23 cellular contexts compared by ENCODE assay signal in genomic region chr2:74094291-74094690, GRCh38. TPM values are rescaled to one million over a fixed set of nuclear protein-coding genes. Genes with fewer than 3 reads are reported as not detected.
DNase-seq lines count a peak whose midpoint lies in the region; ATAC-seq and TF ChIP-seq lines count a peak whose summit lies in the region.
"Had no signal": no experiment of that assay in that cellular context is flagged by ENCODE, and none has a peak within 500 bp of the region (broad histone marks: within the 10 kb centered on the region; RNA-seq: fewer than 3 reads in every experiment).

No MANE protein-coding gene starts in this region.

- no peaks in the 10 kb centered on the region for H3K27me3 ChIP-seq in NT2/D1 (ENCODE audit: insufficient read depth, insufficient read length)
- no peaks in the 10 kb centered on the region for H3K27me3 ChIP-seq in endodermal cell (ENCODE audit: control insufficient read depth, insufficient read depth, low read length, poor library complexity, severe bottlenecking)
- H3K27me3 ChIP-seq: hepatocyte, Peyer's patch, SJSA1, testis had no signal

- H3K4me3 ChIP-seq in NT2/D1 (ENCODE audit: insufficient read length, low read depth) (no peak overlapping the region), endodermal cell (ENCODE audit: low read length) (no peak overlapping the region)
- H3K4me3 ChIP-seq: hepatocyte, Peyer's patch, SJSA1, testis had no signal

- peaks cover 4% of the 10 kb centered on the region for H3K4me1 Mint-ChIP-seq in endodermal cell
- peaks cover 5% of the 10 kb centered on the region for H3K4me1 Mint-ChIP-seq in stimulated activated naive CD8-positive, alpha-beta T cell treated with anti-CD3 and anti-CD28 coated beads, Interleukin-15, amount 100 ng/mL, for 72 hours
- H3K4me1 Mint-ChIP-seq: nephron had no signal

- DNase-seq in activated naive CD4-positive, alpha-beta T cell treated with anti-CD3 and anti-CD28 coated beads, Interleukin-2, amount 50 U/mL, for 72 hours (ENCODE audit: low spot score in 2 of 2) = no peak
- no peak for DNase-seq in activated naive CD4-positive, alpha-beta T cell treated with Interleukin-2 at 50 U/mL for 16 hours
- DNase-seq in NT2/D1 (ENCODE audit: low read depth, low spot score) (no peak), endodermal cell (no peak), SHP77 treated with DMSO at 0.1 percent for 48 hours (lab: John Stamatoyannopoulos, UW) (no peak)
- DNase-seq in stimulated activated naive CD8-positive, alpha-beta T cell treated with anti-CD3 and anti-CD28 coated beads, Interleukin-15, amount 100 ng/mL, for 72 hours = no peak
- DNase-seq: central memory CD4-positive, alpha-beta T cell; DMS 273 treated with DMSO at 0.1 percent for 48 hours; effector CD4-positive, alpha-beta T cell; foreskin melanocyte; NCI-H1105 treated with DMSO at 0.1 percent for 48 hours; NCI-H2081 treated with DMSO at 0.1 percent for 48 hours; NCI-H446 treated with DMSO at 0.1 percent for 48 hours; Peyer's patch; stimulated activated CD8-positive, alpha-beta memory T cell treated with anti-CD3 and anti-CD28 coated beads, Interleukin-4, amount 100 ng/mL, for 48 hours; testis had no signal

- peaks cover 18% of the 10 kb centered on the region for H3K4me1 ChIP-seq in NT2/D1 (ENCODE audit: insufficient read depth, insufficient read length)
- no peaks in the 10 kb centered on the region for H3K4me1 ChIP-seq in endodermal cell (ENCODE audit: control insufficient read depth, insufficient read depth, low read length)
- H3K4me1 ChIP-seq: Peyer's patch, SJSA1, testis had no signal

- peaks cover 29% of the 10 kb centered on the region for H3K36me3 ChIP-seq in NT2/D1 (ENCODE audit: insufficient read depth, insufficient read length, low read length)
- H3K36me3 ChIP-seq in endodermal cell (ENCODE audit: control insufficient read depth, insufficient read depth, low read length) = peaks cover 56% of the 10 kb centered on the region

- H3K9me3 Mint-ChIP-seq in activated naive CD4-positive, alpha-beta T cell treated with anti-CD3 and anti-CD28 coated beads, Interleukin-2, amount 50 U/mL, for 72 hours = no peaks in the 10 kb centered on the region
- H3K9me3 Mint-ChIP-seq in endodermal cell = no peaks in the 10 kb centered on the region
- H3K9me3 Mint-ChIP-seq in stimulated activated naive CD8-positive, alpha-beta T cell treated with anti-CD3 and anti-CD28 coated beads, Interleukin-15, amount 100 ng/mL, for 72 hours = no peaks in the 10 kb centered on the region
- H3K9me3 Mint-ChIP-seq: nephron had no signal

- no peaks in the 10 kb centered on the region for H3K27me3 Mint-ChIP-seq in endodermal cell (ENCODE audit: insufficient read depth)
- H3K27me3 Mint-ChIP-seq in stimulated activated naive CD8-positive, alpha-beta T cell treated with anti-CD3 and anti-CD28 coated beads, Interleukin-15, amount 100 ng/mL, for 72 hours = no peaks in the 10 kb centered on the region

- no peak overlapping the region for H3K27ac ChIP-seq in endodermal cell (ENCODE audit: low read depth, low read length)
- H3K27ac ChIP-seq: C4-2B, hepatocyte, Peyer's patch, SJSA1, testis, VCaP had no signal

- H3K9ac ChIP-seq in NT2/D1 (ENCODE audit: insufficient read length, low read depth) (peak overlapping the region; percentile 13), endodermal cell (ENCODE audit: extremely low read depth, low read length, poor library complexity, severe bottlenecking) (no peak overlapping the region)

- 86 to 90% methylated on average over 5 to 7 of the region's 7 CpGs for whole genome bisulfite sequencing in endodermal cell (ENCODE audit: insufficient coverage in 1 of 2, insufficient read length in 1 of 2), 2 experiments

- H3K9me3 ChIP-seq in NT2/D1 (ENCODE audit: insufficient read depth, low read length) (no peaks in the 10 kb centered on the region), endodermal cell (ENCODE audit: control insufficient read depth, low read length) (no peaks in the 10 kb centered on the region)
- H3K9me3 ChIP-seq: Peyer's patch, SJSA1, testis had no signal

- ATAC-seq in activated naive CD4-positive, alpha-beta T cell treated with anti-CD3 and anti-CD28 coated beads, Interleukin-2, amount 50 U/mL, for 72 hours = no peak
- ATAC-seq in stimulated activated naive CD8-positive, alpha-beta T cell treated with anti-CD3 and anti-CD28 coated beads, Interleukin-15, amount 100 ng/mL, for 72 hours = no peak
- ATAC-seq in HG03342 (IDR thresholded peaks at IDR 0.05; ENCODE audit: unreplicated experiment) (no peak), GM21447 (IDR thresholded peaks at IDR 0.05; ENCODE audit: unreplicated experiment) (no peak)

- H3K4me3 Mint-ChIP-seq in endodermal cell = no peak overlapping the region
- no peak overlapping the region for H3K4me3 Mint-ChIP-seq in stimulated activated naive CD8-positive, alpha-beta T cell treated with anti-CD3 and anti-CD28 coated beads, Interleukin-15, amount 100 ng/mL, for 72 hours
- H3K4me3 Mint-ChIP-seq: nephron had no signal

- H3K36me3 Mint-ChIP-seq in activated naive CD4-positive, alpha-beta T cell treated with anti-CD3 and anti-CD28 coated beads, Interleukin-2, amount 50 U/mL, for 72 hours = peaks cover 0 to 7% of the 10 kb centered on the region in 2 donors
- H3K36me3 Mint-ChIP-seq in endodermal cell (ENCODE audit: low read depth) = peaks cover 57% of the 10 kb centered on the region

- H3K27ac Mint-ChIP-seq in activated naive CD4-positive, alpha-beta T cell treated with anti-CD3 and anti-CD28 coated beads, Interleukin-2, amount 50 U/mL, for 72 hours = peak overlapping the region; percentile 26 to 82
- H3K27ac Mint-ChIP-seq in endodermal cell = peak overlapping the region; percentile 9
- peak overlapping the region; percentile 5 to 35 for H3K27ac Mint-ChIP-seq in stimulated activated naive CD8-positive, alpha-beta T cell treated with anti-CD3 and anti-CD28 coated beads, Interleukin-15, amount 100 ng/mL, for 72 hours
- H3K27ac Mint-ChIP-seq: nephron had no signal

- no peak for TF ChIP-seq CTCF in endodermal cell (conservative IDR thresholded peaks at IDR 0.05)

RNA-seq across cellular contexts. Expression of gene BOLA3, which starts 53.4 kb away (rescaled TPM):
- 10 to 100 TPM; 15.8 to 96.7 TPM for total RNA-seq in activated naive CD4-positive, alpha-beta T cell treated with anti-CD3 and anti-CD28 coated beads, Interleukin-2, amount 50 U/mL, for 72 hours
- total RNA-seq in endodermal cell = 10 to 100 TPM; 42.5 to 43.2 TPM
- 60.6 TPM for polyA plus RNA-seq in endodermal cell (2013, experiment 1 of 2)
- polyA plus RNA-seq in endodermal cell (2013, experiment 2 of 2) = 62.9 TPM
